9 cellular contexts compared by ENCODE assay signal in genomic region chr5:74605759-74606158, GRCh38.
"Had no signal": no experiment of that assay in that cellular context is flagged by ENCODE, and none has a peak within 500 bp of the region (broad histone marks: within the 10 kb centered on the region; RNA-seq: fewer than 3 reads in every experiment).

No MANE protein-coding gene starts in this region.

- DNase-seq: IMR-90, Karpas-422, Kasumi-1, KBM-7, KG1 had no signal

- H3K9ac ChIP-seq: KMS-11 had no signal

- ATAC-seq: HepG2, K562 had no signal

- H3K27ac ChIP-seq: HL-60, KMS-11 had no signal

- H3K4me3 ChIP-seq: K562 had no signal

- H3K4me2 ChIP-seq: KMS-11 had no signal
